In genomic region chr2:25982273-25982967, GRCh38 we compare ENCODE assay signal across 8 cellular contexts. TPM values are rescaled to one million over a fixed set of nuclear protein-coding genes. Genes with fewer than 3 reads are reported as not detected.
DNase-seq lines count a peak whose midpoint lies in the region; ATAC-seq and TF ChIP-seq lines count a peak whose summit lies in the region.

KIF3C (minus strand) TSS chr2:25982497; CDS start chr2:25981917, 580 bp downstream.

- peak within 1 kb of the TSS; percentile 82 to 95 (median 92) for H3K4me3 Mint-ChIP-seq in IgD-negative memory B cell
- H3K4me3 Mint-ChIP-seq in activated T-helper 1 cell treated with anti-CD3 and anti-CD28 coated beads, Interleukin-12 subunit alpha, Interleukin-12 subunit beta, Interleukin-2, Interleukin-4 antibody, amounts not matched to agents 30 ng/mL and 10 ng/mL and 1 ng/mL, durations not matched to agents 14 hours and 24 hours and 36 hours, result peak within 1 kb of the TSS; percentile 89
- H3K4me3 Mint-ChIP-seq in naive B cell, result peak within 1 kb of the TSS; percentile 84 to 95 (median 92)
- peak within 1 kb of the TSS; percentile 85 for H3K4me3 Mint-ChIP-seq in stimulated activated effector memory CD8-positive, alpha-beta T cell treated with anti-CD3 and anti-CD28 coated beads, Interleukin-12 subunit alpha, Interleukin-12 subunit beta, amount 100 ng/mL, for 72 hours

- peak within 1 kb of the TSS; percentile 80 to 88 (median 83) for H3K9ac ChIP-seq in BLaER1 treated with 17β-estradiol and CSF1 and Interleukin-3, amounts not matched to agents 10 nM and 100 nM
- peak within 1 kb of the TSS; percentile 57 for H3K9ac ChIP-seq in fibroblast of lung (ENCODE audit: insufficient read depth, low read length)

- H3K9me3 Mint-ChIP-seq in IgD-negative memory B cell, result no peaks in the 10 kb centered on the region
- no peaks in the 10 kb centered on the region for H3K9me3 Mint-ChIP-seq in activated T-helper 1 cell treated with anti-CD3 and anti-CD28 coated beads, Interleukin-12 subunit alpha, Interleukin-12 subunit beta, Interleukin-2, Interleukin-4 antibody, amounts not matched to agents 30 ng/mL and 10 ng/mL and 1 ng/mL, durations not matched to agents 14 hours and 24 hours and 36 hours
- H3K9me3 Mint-ChIP-seq in naive B cell, result no peaks in the 10 kb centered on the region
- H3K9me3 Mint-ChIP-seq in stimulated activated effector memory CD8-positive, alpha-beta T cell treated with anti-CD3 and anti-CD28 coated beads, Interleukin-12 subunit alpha, Interleukin-12 subunit beta, amount 100 ng/mL, for 72 hours, result no peaks in the 10 kb centered on the region

- H3K27ac Mint-ChIP-seq in IgD-negative memory B cell (peak within 1 kb of the TSS in 2 of 3 donors; percentile 20 to 60), naive B cell (peak within 1 kb of the TSS in 3 of 6 donors; percentile 16 to 74 (median 42))
- H3K27ac Mint-ChIP-seq in activated T-helper 1 cell treated with anti-CD3 and anti-CD28 coated beads, Interleukin-12 subunit alpha, Interleukin-12 subunit beta, Interleukin-2, Interleukin-4 antibody, amounts not matched to agents 30 ng/mL and 10 ng/mL and 1 ng/mL, durations not matched to agents 14 hours and 24 hours and 36 hours, result peak within 1 kb of the TSS; percentile 53
- peak within 1 kb of the TSS; percentile 58 for H3K27ac Mint-ChIP-seq in stimulated activated effector memory CD8-positive, alpha-beta T cell treated with anti-CD3 and anti-CD28 coated beads, Interleukin-12 subunit alpha, Interleukin-12 subunit beta, amount 100 ng/mL, for 72 hours

- intact Hi-C loops in activated T-helper 1 cell treated with anti-CD3 and anti-CD28 coated beads, Interleukin-12 subunit alpha, Interleukin-12 subunit beta, Interleukin-2, Interleukin-4 antibody, amounts not matched to agents 30 ng/mL and 10 ng/mL and 1 ng/mL, durations not matched to agents 14 hours and 24 hours and 36 hours (cut with micrococcal nuclease), result loop anchor here (1.0 to 2.0 kb wide), 3 partner anchors 52 to 130 kb away; partner anchors contain the start of genes ASXL2 and RAB10

- H3K79me2 ChIP-seq in fibroblast of lung (ENCODE audit: control insufficient read depth, insufficient read depth, low read length), result no peaks in the 10 kb centered on the region

- H3K4me1 Mint-ChIP-seq in IgD-negative memory B cell, result peaks cover 0 to 7% (median 5%) of the 10 kb centered on the region in 3 donors
- peaks cover 17% of the 10 kb centered on the region for H3K4me1 Mint-ChIP-seq in activated T-helper 1 cell treated with anti-CD3 and anti-CD28 coated beads, Interleukin-12 subunit alpha, Interleukin-12 subunit beta, Interleukin-2, Interleukin-4 antibody, amounts not matched to agents 30 ng/mL and 10 ng/mL and 1 ng/mL, durations not matched to agents 14 hours and 24 hours and 36 hours (ENCODE audit: low read depth)
- H3K4me1 Mint-ChIP-seq in naive B cell, result peaks cover 4 to 14% (median 8%) of the 10 kb centered on the region in 3 donors
- peaks cover 29% of the 10 kb centered on the region for H3K4me1 Mint-ChIP-seq in stimulated activated effector memory CD8-positive, alpha-beta T cell treated with anti-CD3 and anti-CD28 coated beads, Interleukin-12 subunit alpha, Interleukin-12 subunit beta, amount 100 ng/mL, for 72 hours

- H3K27ac ChIP-seq in BLaER1 treated with 17β-estradiol and CSF1 and Interleukin-3, amounts not matched to agents 10 nM and 100 nM, result peak within 1 kb of the TSS; percentile 31 to 84 (median 77); a peak in 21 of 22 replicates
- peak within 1 kb of the TSS; percentile 26 to 71 (median 58) for H3K27ac ChIP-seq in Peyer's patch
- peak within 1 kb of the TSS; percentile 18 for H3K27ac ChIP-seq in fibroblast of lung (ENCODE audit: insufficient read depth, low read length)

- H3K36me3 ChIP-seq in BLaER1 treated with 17β-estradiol and CSF1 and Interleukin-3, amounts not matched to agents 10 nM and 100 nM, result peaks cover 0 to 12% (median 0%) of the 10 kb centered on the region in 11 experiments; a peak in 4 of 22 replicates
- H3K36me3 ChIP-seq in Peyer's patch (no peaks in the 10 kb centered on the region), fibroblast of lung (ENCODE audit: control insufficient read depth, insufficient read depth, low read length) (no peaks in the 10 kb centered on the region)

- H3K36me3 Mint-ChIP-seq in IgD-negative memory B cell (peaks cover 2% of the 10 kb centered on the region), naive B cell (no peaks in the 10 kb centered on the region)
- no peaks in the 10 kb centered on the region for H3K36me3 Mint-ChIP-seq in activated T-helper 1 cell treated with anti-CD3 and anti-CD28 coated beads, Interleukin-12 subunit alpha, Interleukin-12 subunit beta, Interleukin-2, Interleukin-4 antibody, amounts not matched to agents 30 ng/mL and 10 ng/mL and 1 ng/mL, durations not matched to agents 14 hours and 24 hours and 36 hours (ENCODE audit: low read depth)
- H3K36me3 Mint-ChIP-seq in stimulated activated effector memory CD8-positive, alpha-beta T cell treated with anti-CD3 and anti-CD28 coated beads, Interleukin-12 subunit alpha, Interleukin-12 subunit beta, amount 100 ng/mL, for 72 hours, result no peaks in the 10 kb centered on the region

- no peaks in the 10 kb centered on the region for H3K9me3 ChIP-seq in BLaER1 treated with 17β-estradiol and CSF1 and Interleukin-3, amounts not matched to agents 10 nM and 100 nM (replicated peaks in 1 of 11)
- H3K9me3 ChIP-seq in Peyer's patch (no peaks in the 10 kb centered on the region), fibroblast of lung (ENCODE audit: control insufficient read depth, insufficient read depth, low read depth, low read length) (no peaks in the 10 kb centered on the region)

- H3K27me3 Mint-ChIP-seq in IgD-negative memory B cell (no peaks in the 10 kb centered on the region), naive B cell (no peaks in the 10 kb centered on the region)
- H3K27me3 Mint-ChIP-seq in activated T-helper 1 cell treated with anti-CD3 and anti-CD28 coated beads, Interleukin-12 subunit alpha, Interleukin-12 subunit beta, Interleukin-2, Interleukin-4 antibody, amounts not matched to agents 30 ng/mL and 10 ng/mL and 1 ng/mL, durations not matched to agents 14 hours and 24 hours and 36 hours (ENCODE audit: insufficient read depth), result no peaks in the 10 kb centered on the region

- peak within 1 kb of the TSS; percentile 85 for H2AFZ ChIP-seq in fibroblast of lung (ENCODE audit: low read length)

- H3K27me3 ChIP-seq in BLaER1 treated with 17β-estradiol and CSF1 and Interleukin-3, amounts not matched to agents 10 nM and 100 nM, result no peaks in the 10 kb centered on the region
- H3K27me3 ChIP-seq in Peyer's patch (no peaks in the 10 kb centered on the region), fibroblast of lung (ENCODE audit: control insufficient read depth, insufficient read depth, low read length) (no peaks in the 10 kb centered on the region)

- DNase-seq in Peyer's patch (peak; percentile 67 to 82 (median 71)), fibroblast of lung (ENCODE audit: low read depth in 2 of 2) (peak; percentile 52 to 66), naive B cell (peak; percentile 60)
- peak; percentile 73 for DNase-seq in activated T-helper 1 cell treated with anti-CD3 and anti-CD28 coated beads, Interleukin-12 subunit alpha, Interleukin-12 subunit beta, Interleukin-2, Interleukin-4 antibody, amounts not matched to agents 30 ng/mL and 10 ng/mL and 1 ng/mL, durations not matched to agents 14 hours and 24 hours and 36 hours (ENCODE audit: low spot score)
- peak; percentile 57 to 83 for DNase-seq in stimulated activated effector memory CD8-positive, alpha-beta T cell treated with anti-CD3 and anti-CD28 coated beads, Interleukin-12 subunit alpha, Interleukin-12 subunit beta, amount 100 ng/mL, for 72 hours (ENCODE audit: low spot score in 2 of 2)

- peaks cover 0 to 36% (median 21%) of the 10 kb centered on the region in 11 experiments; a peak in 11 of 22 replicates for H4K20me1 ChIP-seq in BLaER1 treated with 17β-estradiol and CSF1 and Interleukin-3, amounts not matched to agents 10 nM and 100 nM
- no peaks in the 10 kb centered on the region for H4K20me1 ChIP-seq in fibroblast of lung (ENCODE audit: control insufficient read depth, extremely low read depth, insufficient read depth, low read length)

- no peak for TF ChIP-seq CTCF in Peyer's patch (IDR thresholded peaks at IDR 0.05)
- TF ChIP-seq CTCF in fibroblast of lung (conservative IDR thresholded peaks at IDR 0.05 in 1 of 2, IDR thresholded peaks at IDR 0.05 in 1 of 2; ENCODE audit: low read depth in 1 of 2, low read length in 2 of 2), result no peak

- ATAC-seq in GM19463 (IDR thresholded peaks at IDR 0.05; ENCODE audit: unreplicated experiment) (peak; percentile 80), naive B cell (ENCODE audit: low read depth in 2 of 2) (peak; percentile 89 to 91)
- ATAC-seq in stimulated activated effector memory CD8-positive, alpha-beta T cell treated with anti-CD3 and anti-CD28 coated beads, Interleukin-12 subunit alpha, Interleukin-12 subunit beta, amount 100 ng/mL, for 72 hours, result peak; percentile 91

- H3K4me2 ChIP-seq in BLaER1 treated with 17β-estradiol and CSF1 and Interleukin-3, amounts not matched to agents 10 nM and 100 nM, result peak within 1 kb of the TSS; percentile 92 to 100 (median 99)
- H3K4me2 ChIP-seq in fibroblast of lung (ENCODE audit: extremely low read depth, insufficient read depth, low read length), result peak within 1 kb of the TSS; percentile 91

- peak within 1 kb of the TSS; percentile 68 to 90 (median 81) for H3K4me3 ChIP-seq in BLaER1 treated with 17β-estradiol and CSF1 and Interleukin-3, amounts not matched to agents 10 nM and 100 nM
- H3K4me3 ChIP-seq in Peyer's patch (peak within 1 kb of the TSS; percentile 58 to 93 (median 78)), fibroblast of lung (replicated peaks in 1 of 4; ENCODE audit: control extremely low read depth in 1 of 4, insufficient read depth in 1 of 4, low read depth in 3 of 4, low read length in 4 of 4) (peak within 1 kb of the TSS; percentile 74 to 89 (median 78))

- peaks cover 44 to 48% (median 45%) of the 10 kb centered on the region in 10 experiments for H3K4me1 ChIP-seq in BLaER1 treated with 17β-estradiol and CSF1 and Interleukin-3, amounts not matched to agents 10 nM and 100 nM
- H3K4me1 ChIP-seq in Peyer's patch (peaks cover 0 to 18% (median 3%) of the 10 kb centered on the region in 4 donors), fibroblast of lung (ENCODE audit: control insufficient read depth, extremely low read depth, insufficient read depth, low read length) (peaks cover 8% of the 10 kb centered on the region)

- no peak for TF ChIP-seq POLR2A in Peyer's patch (IDR thresholded peaks at IDR 0.05)

RNA-seq across cellular contexts. Expression of gene KIF3C, which starts in this region (rescaled TPM):
- 0.31 TPM for polyA plus RNA-seq in IgD-negative memory B cell
- total RNA-seq in Peyer's patch, result 10 to 100 TPM in 1 of 4 donors, 1 to 10 TPM in 2, under 1 TPM in 1; 0.70 to 71.0 (median 3.2) TPM
- total RNA-seq in activated T-helper 1 cell treated with anti-CD3 and anti-CD28 coated beads, Interleukin-12 subunit alpha, Interleukin-12 subunit beta, Interleukin-2, Interleukin-4 antibody, amounts not matched to agents 30 ng/mL and 10 ng/mL and 1 ng/mL, durations not matched to agents 14 hours and 24 hours and 36 hours, result 5.3 and 6.2 TPM in 2 replicates
- 9.0 and 13.0 TPM in 2 replicates for total RNA-seq in fibroblast of lung
- polyA plus RNA-seq in fibroblast of lung, result 8.3 and 9.7 TPM in 2 replicates
- 14.6 and 21.1 TPM in 2 replicates for polyA plus RNA-seq in fibroblast of lung (2012)
- polyA minus RNA-seq in fibroblast of lung (ENCODE audit: low replicate concordance), result 19.3 and 20.0 TPM in 2 replicates
- polyA plus RNA-seq in naive B cell (ENCODE audit: low read depth in 6 of 6), result under 1 TPM; 0.16 to 0.71 (median 0.63) TPM

Comparison
In these comparisons a context has a peak if more than half of its experiments do, and no peak if none do; other contexts are left out.
1. Peak in every context shown above with its lines: DNase-seq, ATAC-seq, H3K4me3 ChIP-seq and H3K27ac ChIP-seq.
2. Peak in DNase-seq and ATAC-seq in naive B cell; RNA of the gene not detected or under 1 TPM.
3. H3K27ac ChIP-seq: peak in every context shown above with its lines; median percentile 77 in BLaER1 treated with 17β-estradiol and CSF1 and Interleukin-3, amounts not matched to agents 10 nM and 100 nM; 58 in Peyer's patch; 18 in fibroblast of lung.